Comparison of ENCODE assay signal across 1 cellular context in genomic region chr15:57696146-57696545, GRCh38.
TF ChIP-seq lines count a peak whose summit lies in the region.

No MANE protein-coding gene starts in this region.

TF ChIP-seq in GM23338, 12 proteins besides CTCF, POLR2A, EP300 and RAD21 (continued from another document):
- TF ChIP-seq ZNF462 (CRISPR knock-in tag; IDR thresholded peaks at IDR 0.05) (no peak), JUNB (IDR thresholded peaks at IDR 0.05; ENCODE audit: unreplicated experiment) (no peak), EZH2phosphoT487 (IDR thresholded peaks at IDR 0.05; ENCODE audit: unreplicated experiment) (no peak)
